Comparison of ENCODE assay signal across 8 cellular contexts in the genomic region with DNA sequence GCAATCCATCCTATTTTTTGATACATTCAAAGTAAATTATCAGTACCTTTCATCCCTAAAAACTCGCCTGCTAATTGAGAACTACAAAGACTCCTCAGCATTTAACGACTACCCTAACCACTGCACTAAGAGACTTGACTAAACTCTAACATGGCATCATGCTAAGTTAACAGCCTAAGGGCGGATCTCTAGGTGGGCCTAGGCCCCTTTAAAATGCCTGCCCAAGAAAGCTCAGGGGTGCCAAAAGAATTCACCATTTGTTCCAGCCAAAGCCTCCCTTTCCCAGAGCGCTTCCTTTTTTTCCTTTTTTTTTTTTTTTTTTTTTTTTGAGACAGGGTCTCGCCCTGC. TPM values are rescaled to one million over a fixed set of nuclear protein-coding genes. Genes with fewer than 3 reads are reported as not detected.
DNase-seq lines count a peak whose midpoint lies in the region; ATAC-seq and TF ChIP-seq lines count a peak whose summit lies in the region.

No MANE protein-coding gene starts in this region.

- BruUV-seq in MCF 10A (replicated peaks; lab: Mats Ljungman, UMichigan) = TSS peak; percentile 86

- no peak overlapping the region for H4K91ac ChIP-seq in mesenchymal stem cell (ENCODE audit: low read length)

- no peak overlapping the region for H2AK5ac ChIP-seq in mesenchymal stem cell (ENCODE audit: low read length, severe bottlenecking)

- no peak for TF ChIP-seq CTCF in CD8-positive, alpha-beta T cell (IDR thresholded peaks at IDR 0.05)
- no peak for TF ChIP-seq CTCF in MCF 10A (IDR thresholded peaks at IDR 0.05; ENCODE audit: unreplicated experiment)

- no peak overlapping the region for H2AFZ ChIP-seq in mesenchymal stem cell (ENCODE audit: low read depth, low read length)

- no peaks in the 10 kb centered on the region for H3K9me3 Mint-ChIP-seq in CD8-positive, alpha-beta T cell
- H3K9me3 Mint-ChIP-seq in MCF 10A (ENCODE audit: unreplicated experiment) = no peaks in the 10 kb centered on the region

- 62% methylated on average over 5 of the region's 5 CpGs for WGBS in mesenchymal stem cell

- H3K18ac ChIP-seq in mesenchymal stem cell (ENCODE audit: low read depth in 1 of 2, low read length in 2 of 2) = no peak overlapping the region

- H3K27ac ChIP-seq in CD8-positive, alpha-beta T cell (ENCODE audit: low read depth, low read length) = peak overlapping the region; percentile 42
- H3K27ac ChIP-seq in mesenchymal stem cell (ENCODE audit: low read length, poor library complexity, severe bottlenecking) = no peak overlapping the region

- peaks cover 25% of the 10 kb centered on the region for H3K36me3 Mint-ChIP-seq in CD8-positive, alpha-beta T cell
- H3K36me3 Mint-ChIP-seq in MCF 10A (ENCODE audit: insufficient read depth, unreplicated experiment) = peaks cover 31% of the 10 kb centered on the region

- no peaks in the 10 kb centered on the region for H3K27me3 ChIP-seq in CD8-positive, alpha-beta T cell (ENCODE audit: insufficient read depth, low read length)
- H3K27me3 ChIP-seq in mesenchymal stem cell (ENCODE audit: control insufficient read depth in 1 of 2, insufficient read depth in 1 of 2, low read length in 2 of 2) = peaks cover 0 to 9% of the 10 kb centered on the region in 2 experiments

- H3K27ac Mint-ChIP-seq in CD8-positive, alpha-beta T cell = peak overlapping the region; percentile 93
- peak overlapping the region; percentile 80 for H3K27ac Mint-ChIP-seq in MCF 10A (ENCODE audit: low read depth, unreplicated experiment)

- peaks cover 19% of the 10 kb centered on the region for H3K4me1 Mint-ChIP-seq in CD8-positive, alpha-beta T cell (ENCODE audit: low read depth)
- peaks cover 22% of the 10 kb centered on the region for H3K4me1 Mint-ChIP-seq in MCF 10A (ENCODE audit: insufficient read depth, unreplicated experiment)

- POLR2A ChIA-PET in CD8-positive, alpha-beta T cell (lab: Charles Lee) = interaction anchor here (0.6 to 1.7 kb wide), 6 partner anchors 64 to 493 kb away, joined by 3 to 6 read pairs (median 4); partner anchors contain the start of genes SFMBT1 and STIMATE
- POLR2A ChIA-PET in MCF 10A (lab: Yijun Ruan, JAX) = interaction anchor here (0.6 to 1.9 kb wide), 11 partner anchors 13 to 972 kb away, joined by 3 to 9 read pairs (median 4); partner anchors contain the start of genes GLT8D1, SFMBT1, SPCS1 and STIMATE

- H3K79me1 ChIP-seq in mesenchymal stem cell (replicated peaks; ENCODE audit: low read length, poor library complexity, severe bottlenecking) = peaks cover 7% of the 10 kb centered on the region

- peak; percentile 12 for ATAC-seq in CD8-positive, alpha-beta T cell
- peak; percentile 15 for ATAC-seq in HG03571 (IDR thresholded peaks at IDR 0.05; ENCODE audit: unreplicated experiment)

- no peak overlapping the region for H3K23ac ChIP-seq in mesenchymal stem cell (ENCODE audit: low read length in 2 of 2)

- H3K4ac ChIP-seq in mesenchymal stem cell (ENCODE audit: low read depth in 1 of 2, low read length in 2 of 2) = no peak overlapping the region

- no peaks in the 10 kb centered on the region for H3K27me3 Mint-ChIP-seq in CD8-positive, alpha-beta T cell (ENCODE audit: low read depth)
- H3K27me3 Mint-ChIP-seq in MCF 10A (ENCODE audit: insufficient read depth, unreplicated experiment) = no peaks in the 10 kb centered on the region

- peak overlapping the region; percentile 98 for H3K4me3 Mint-ChIP-seq in CD8-positive, alpha-beta T cell
- H3K4me3 Mint-ChIP-seq in MCF 10A (ENCODE audit: unreplicated experiment) = peak overlapping the region; percentile 77

- H3K36me3 ChIP-seq in CD8-positive, alpha-beta T cell (ENCODE audit: insufficient read depth, low read length) = no peaks in the 10 kb centered on the region
- H3K36me3 ChIP-seq in mesenchymal stem cell (ENCODE audit: control insufficient read depth in 1 of 2, insufficient read depth in 2 of 2, low read depth in 1 of 2, low read length in 2 of 2) = peaks cover 6 to 13% of the 10 kb centered on the region in 2 experiments

- no peak overlapping the region for H2BK5ac ChIP-seq in mesenchymal stem cell (ENCODE audit: low read depth, low read length, poor library complexity, severe bottlenecking)

- no peak for DNase-seq in CD8-positive, alpha-beta T cell
- DNase-seq in MCF 10A (ENCODE audit: unreplicated experiment) = no peak
- no peak for DNase-seq in mesenchymal stem cell
- no peak for DNase-seq in anterior cingulate cortex (lab: John Stamatoyannopoulos, UW)
- DNase-seq in RPMI8226 = no peak
- DNase-seq in DMS79 treated with DMSO at 0.1 percent for 48 hours (lab: John Stamatoyannopoulos, UW) = no peak
- DNase-seq in NCI-H524 treated with DMSO at 0.1 percent for 48 hours (lab: John Stamatoyannopoulos, UW) = no peak

- CTCF ChIA-PET in CD8-positive, alpha-beta T cell (lab: Charles Lee) = no interaction called here
- CTCF ChIA-PET in MCF 10A (lab: Yijun Ruan, JAX) = no interaction called here

- no peaks in the 10 kb centered on the region for H3K9me3 ChIP-seq in CD8-positive, alpha-beta T cell (ENCODE audit: low read length)
- no peaks in the 10 kb centered on the region for H3K9me3 ChIP-seq in mesenchymal stem cell (ENCODE audit: control insufficient read depth, low read length)

- intact Hi-C loops in CD8-positive, alpha-beta T cell (cut with DNase I, micrococcal nuclease) = loop anchor here (2.0 to 10.0 kb wide), 2 partner anchors 65 to 123 kb away; partner anchors contain the start of genes SPCS1 (in 1 of the 2) and STIMATE (in 1 of the 2)
- intact Hi-C loops in MCF 10A (cut with micrococcal nuclease) = no loop called here

- no peak overlapping the region for H2BK15ac ChIP-seq in mesenchymal stem cell (ENCODE audit: low read depth, poor library complexity, severe bottlenecking)

- H2BK120ac ChIP-seq in mesenchymal stem cell (ENCODE audit: low read depth, low read length) = no peak overlapping the region

- H3K4me1 ChIP-seq in CD8-positive, alpha-beta T cell (ENCODE audit: insufficient read depth, low read length) = peaks cover 9% of the 10 kb centered on the region
- peaks cover 8% of the 10 kb centered on the region for H3K4me1 ChIP-seq in mesenchymal stem cell (ENCODE audit: control insufficient read depth, insufficient read depth, low read depth, low read length)

- peak overlapping the region; percentile 60 for H3K4me3 ChIP-seq in CD8-positive, alpha-beta T cell (ENCODE audit: low read depth, low read length)
- peak overlapping the region in 1 of 2 experiments; percentile 92 for H3K4me3 ChIP-seq in mesenchymal stem cell (ENCODE audit: insufficient read depth in 1 of 2, low read depth in 1 of 2, low read length in 2 of 2)

- H3K14ac ChIP-seq in mesenchymal stem cell (ENCODE audit: low read length in 2 of 2) = no peak overlapping the region

- peak overlapping the region; percentile 93 for H3K9ac ChIP-seq in mesenchymal stem cell (ENCODE audit: low read length)

- no peak overlapping the region for H2BK12ac ChIP-seq in mesenchymal stem cell (ENCODE audit: low read length in 2 of 2)

- H4K8ac ChIP-seq in mesenchymal stem cell (ENCODE audit: low read length) = peak overlapping the region; percentile 75

- peak overlapping the region; percentile 86 for H3K4me2 ChIP-seq in mesenchymal stem cell (ENCODE audit: low read length, poor library complexity, severe bottlenecking)

RNA-seq across cellular contexts. Expression of gene NEK4, which starts 0.6 kb away (rescaled TPM):
- total RNA-seq in CD8-positive, alpha-beta T cell = 1 to 10 TPM; 5.1 to 5.6 TPM
- 24.6 and 32.1 TPM in 2 replicates for total RNA-seq in MCF 10A (2022)
- polyA plus RNA-seq in mesenchymal stem cell (2013, experiment 1 of 2) = 6.9 TPM
- polyA plus RNA-seq in mesenchymal stem cell (2013, experiment 2 of 2) = 6.8 TPM

RNA-seq across cellular contexts. Expression of gene ITIH1, which starts 6.1 kb away (rescaled TPM):
- total RNA-seq in CD8-positive, alpha-beta T cell = not detected
- total RNA-seq in MCF 10A (2022) = not detected in 2 replicates
- 0.07 TPM for polyA plus RNA-seq in mesenchymal stem cell (2013, experiment 1 of 2)
- not detected for polyA plus RNA-seq in mesenchymal stem cell (2013, experiment 2 of 2)

RNA-seq across cellular contexts. Expression of gene ITIH3, which starts 23.3 kb away (rescaled TPM):
- total RNA-seq in CD8-positive, alpha-beta T cell = not detected
- not detected in 2 replicates for total RNA-seq in MCF 10A (2022)
- polyA plus RNA-seq in mesenchymal stem cell (2013, experiment 1 of 2) = 0.06 TPM
- polyA plus RNA-seq in mesenchymal stem cell (2013, experiment 2 of 2) = 0.12 TPM

RNA-seq across cellular contexts. Expression of gene ITIH4, which starts 59.2 kb away (rescaled TPM):
- total RNA-seq in CD8-positive, alpha-beta T cell = 10 to 100 TPM; 26.4 to 28.4 TPM
- 0.58 and 2.9 TPM in 2 replicates for total RNA-seq in MCF 10A (2022)
- polyA plus RNA-seq in mesenchymal stem cell (2013, experiment 1 of 2) = 0.80 TPM
- 0.93 TPM for polyA plus RNA-seq in mesenchymal stem cell (2013, experiment 2 of 2)
